ENCODE assay signal across 1 cellular context in the genomic region with DNA sequence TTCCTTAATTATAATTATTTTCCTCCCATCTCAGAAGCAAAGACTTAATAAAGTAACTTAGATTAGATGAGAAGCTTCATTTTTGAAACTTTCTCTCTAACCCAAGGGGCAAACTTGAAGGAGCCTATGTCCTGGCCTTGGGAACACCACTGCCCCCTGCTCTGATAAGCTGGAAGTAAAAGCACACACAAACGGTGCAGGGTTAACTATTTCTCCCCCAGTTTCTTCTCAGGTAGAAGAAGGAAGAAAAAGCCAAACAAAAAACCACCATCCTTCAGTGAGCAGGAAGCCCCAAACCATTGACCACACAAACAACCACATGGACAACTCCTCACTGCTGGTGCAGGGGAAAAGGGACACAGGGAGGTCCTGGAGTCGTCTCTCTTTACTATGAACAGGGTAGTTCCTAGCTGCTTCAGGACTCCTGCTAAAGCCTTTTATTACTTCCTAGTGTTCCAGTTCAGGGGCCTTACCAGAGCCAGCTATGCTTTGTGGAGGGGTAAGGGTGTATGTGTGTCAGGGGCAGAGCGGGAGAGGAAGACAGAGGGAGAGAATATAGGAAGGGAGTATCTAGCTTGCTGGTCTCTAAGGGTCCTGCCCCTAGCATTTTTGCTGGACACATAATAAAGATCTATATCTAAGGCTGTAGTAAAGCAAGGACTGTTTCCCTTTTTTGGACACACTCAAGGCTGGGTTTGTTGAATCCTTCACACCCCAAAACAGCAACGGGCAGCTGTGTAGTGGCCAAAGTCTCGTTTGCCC.
TF ChIP-seq lines count a peak whose summit lies in the region.

No MANE protein-coding gene starts in this region.

TF ChIP-seq in H1, 55 proteins besides CTCF, POLR2A, EP300 and RAD21:
- TF ChIP-seq CBX8 (IDR thresholded peaks at IDR 0.05; ENCODE audit: borderline replicate concordance, low read depth, low read length), result no peak
- no peak for TF ChIP-seq KDM4A (IDR thresholded peaks at IDR 0.05; ENCODE audit: low read depth, low read length, severe bottlenecking)
TF ChIP-seq in H1: peak in this region for 0.
